ENCODE assay signal across 1 cellular context in the genomic region with DNA sequence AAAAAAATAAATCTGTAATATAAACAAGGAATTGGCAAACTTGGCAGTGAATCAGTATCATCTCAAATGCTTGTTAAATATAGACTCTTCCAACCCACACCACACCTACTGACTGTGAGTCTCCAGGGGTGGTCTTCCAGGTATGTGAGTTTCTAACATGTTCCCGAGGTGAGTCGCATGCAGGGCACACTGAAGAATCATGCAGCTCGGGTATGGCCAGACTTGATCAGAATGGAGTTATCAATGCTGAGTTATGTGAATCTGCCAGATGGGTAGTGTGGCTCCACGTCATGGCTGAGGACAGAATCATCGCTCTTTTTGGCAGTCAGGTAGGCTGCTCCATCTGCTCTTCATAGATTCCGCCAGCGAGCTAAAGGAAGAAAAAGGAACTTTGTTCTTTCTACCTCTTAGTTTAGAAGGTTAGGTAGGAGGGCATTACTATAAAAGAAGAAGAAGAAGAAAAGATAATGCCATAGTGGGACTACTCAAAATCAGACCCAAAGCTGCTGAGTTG.
TF ChIP-seq lines count a peak whose summit lies in the region.

No MANE protein-coding gene starts in this region.

TF ChIP-seq in HepG2, 621 proteins besides CTCF, POLR2A, EP300 and RAD21 (continued from another document and continues in another):
- TF ChIP-seq ZNF780A (CRISPR knock-in tag; IDR thresholded peaks at IDR 0.05) (no peak), ZNF709 (CRISPR knock-in tag; IDR thresholded peaks at IDR 0.05) (no peak), ZNF737 (CRISPR knock-in tag; IDR thresholded peaks at IDR 0.05; ENCODE audit: borderline replicate concordance) (no peak), ZNF691 (CRISPR knock-in tag; IDR thresholded peaks at IDR 0.05; ENCODE audit: borderline replicate concordance, low read depth) (no peak), NPAS2 (CRISPR knock-in tag; IDR thresholded peaks at IDR 0.05; ENCODE audit: borderline replicate concordance) (no peak), SRF (IDR thresholded peaks at IDR 0.05; ENCODE audit: low read depth, low read length) (no peak), NCOA2 (CRISPR knock-in tag; IDR thresholded peaks at IDR 0.05) (no peak), SOX13 (IDR thresholded peaks at IDR 0.05) (no peak), SOX13 (CRISPR knock-in tag; conservative IDR thresholded peaks at IDR 0.05 in 1 of 2, IDR thresholded peaks at IDR 0.05 in 1 of 2) (no peak), ZNF512 (CRISPR knock-in tag; IDR thresholded peaks at IDR 0.05) (0 out of 2 replicates have a peak, but pooled peaks have one; percentile 5), FOXO1 (CRISPR knock-in tag; IDR thresholded peaks at IDR 0.05) (no peak), ZBTB10 (CRISPR knock-in tag; IDR thresholded peaks at IDR 0.05; ENCODE audit: borderline replicate concordance) (no peak), ZBTB49 (CRISPR knock-in tag; IDR thresholded peaks at IDR 0.05; ENCODE audit: borderline replicate concordance) (no peak), DMAP1 (CRISPR knock-in tag; IDR thresholded peaks at IDR 0.05) (no peak), NFE2 (CRISPR knock-in tag; IDR thresholded peaks at IDR 0.05) (no peak), PAF1 (CRISPR knock-in tag; IDR thresholded peaks at IDR 0.05) (no peak), KAT7 (CRISPR knock-in tag; IDR thresholded peaks at IDR 0.05; ENCODE audit: borderline replicate concordance) (no peak), MED8 (CRISPR knock-in tag; IDR thresholded peaks at IDR 0.05; ENCODE audit: insufficient replicate concordance) (no peak), PHF5A (CRISPR knock-in tag; IDR thresholded peaks at IDR 0.05; ENCODE audit: low read depth, unreplicated experiment) (no peak), XBP1 (CRISPR knock-in tag; IDR thresholded peaks at IDR 0.05) (no peak), PRPF4 (IDR thresholded peaks at IDR 0.05; ENCODE audit: low read depth, low read length, poor library complexity, severe bottlenecking) (peak; percentile 81), GLI4 (CRISPR knock-in tag; IDR thresholded peaks at IDR 0.05; ENCODE audit: borderline replicate concordance) (0 out of 2 replicates have a peak, but pooled peaks have one; percentile 21), ZNF652 (CRISPR knock-in tag; IDR thresholded peaks at IDR 0.05; ENCODE audit: borderline replicate concordance, low read depth) (no peak), MXD3 (CRISPR knock-in tag; IDR thresholded peaks at IDR 0.05) (no peak), ZFY (CRISPR knock-in tag; IDR thresholded peaks at IDR 0.05) (no peak), CAMTA2 (CRISPR knock-in tag; IDR thresholded peaks at IDR 0.05; ENCODE audit: borderline replicate concordance) (no peak), ZBTB2 (CRISPR knock-in tag; IDR thresholded peaks at IDR 0.05; ENCODE audit: low read depth) (no peak), MYNN (CRISPR knock-in tag; IDR thresholded peaks at IDR 0.05; ENCODE audit: low read depth) (no peak), ZSCAN22 (CRISPR knock-in tag; IDR thresholded peaks at IDR 0.05) (no peak), TBP (CRISPR knock-in tag; IDR thresholded peaks at IDR 0.05) (no peak), TEAD3 (CRISPR knock-in tag; optimal IDR thresholded peaks at IDR 0.05; ENCODE audit: borderline replicate concordance) (peak; percentile 23), FOSL2 (CRISPR knock-in tag; IDR thresholded peaks at IDR 0.05) (peak; percentile 10; the same call in 1 of the 2 replicates), HMG20B (CRISPR knock-in tag; conservative IDR thresholded peaks at IDR 0.05) (no peak), FOXP1 (IDR thresholded peaks at IDR 0.05) (no peak), FOXP1 (CRISPR knock-in tag; IDR thresholded peaks at IDR 0.05) (no peak), BCL6 (CRISPR knock-in tag; IDR thresholded peaks at IDR 0.05) (no peak), HOXA7 (CRISPR knock-in tag; IDR thresholded peaks at IDR 0.05) (no peak), TOPORS (CRISPR knock-in tag; IDR thresholded peaks at IDR 0.05) (no peak), ZFP41 (CRISPR knock-in tag; IDR thresholded peaks at IDR 0.05; ENCODE audit: borderline replicate concordance) (no peak), DPF2 (CRISPR knock-in tag; IDR thresholded peaks at IDR 0.05; ENCODE audit: borderline replicate concordance, low read depth) (no peak), ZBTB38 (CRISPR knock-in tag; IDR thresholded peaks at IDR 0.05) (peak; percentile 42; the same call in 1 of the 2 replicates), MEIS1 (CRISPR knock-in tag; IDR thresholded peaks at IDR 0.05; ENCODE audit: borderline replicate concordance) (no peak), ZNF296 (CRISPR knock-in tag; conservative IDR thresholded peaks at IDR 0.05) (no peak), NCOA1 (CRISPR knock-in tag; IDR thresholded peaks at IDR 0.05) (no peak)
- TF ChIP-seq, protein P1, sequence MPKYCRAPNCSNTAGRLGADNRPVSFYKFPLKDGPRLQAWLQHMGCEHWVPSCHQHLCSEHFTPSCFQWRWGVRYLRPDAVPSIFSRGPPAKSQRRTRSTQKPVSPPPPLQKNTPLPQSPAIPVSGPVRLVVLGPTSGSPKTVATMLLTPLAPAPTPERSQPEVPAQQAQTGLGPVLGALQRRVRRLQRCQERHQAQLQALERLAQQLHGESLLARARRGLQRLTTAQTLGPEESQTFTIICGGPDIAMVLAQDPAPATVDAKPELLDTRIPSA (CRISPR knock-in tag; IDR thresholded peaks at IDR 0.05; ENCODE audit: borderline replicate concordance), result no peak
- TF ChIP-seq, protein P2, sequence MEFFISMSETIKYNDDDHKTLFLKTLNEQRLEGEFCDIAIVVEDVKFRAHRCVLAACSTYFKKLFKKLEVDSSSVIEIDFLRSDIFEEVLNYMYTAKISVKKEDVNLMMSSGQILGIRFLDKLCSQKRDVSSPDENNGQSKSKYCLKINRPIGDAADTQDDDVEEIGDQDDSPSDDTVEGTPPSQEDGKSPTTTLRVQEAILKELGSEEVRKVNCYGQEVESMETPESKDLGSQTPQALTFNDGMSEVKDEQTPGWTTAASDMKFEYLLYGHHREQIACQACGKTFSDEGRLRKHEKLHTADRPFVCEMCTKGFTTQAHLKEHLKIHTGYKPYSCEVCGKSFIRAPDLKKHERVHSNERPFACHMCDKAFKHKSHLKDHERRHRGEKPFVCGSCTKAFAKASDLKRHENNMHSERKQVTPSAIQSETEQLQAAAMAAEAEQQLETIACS (CRISPR knock-in tag; IDR thresholded peaks at IDR 0.05), result no peak
- TF ChIP-seq, protein P3, sequence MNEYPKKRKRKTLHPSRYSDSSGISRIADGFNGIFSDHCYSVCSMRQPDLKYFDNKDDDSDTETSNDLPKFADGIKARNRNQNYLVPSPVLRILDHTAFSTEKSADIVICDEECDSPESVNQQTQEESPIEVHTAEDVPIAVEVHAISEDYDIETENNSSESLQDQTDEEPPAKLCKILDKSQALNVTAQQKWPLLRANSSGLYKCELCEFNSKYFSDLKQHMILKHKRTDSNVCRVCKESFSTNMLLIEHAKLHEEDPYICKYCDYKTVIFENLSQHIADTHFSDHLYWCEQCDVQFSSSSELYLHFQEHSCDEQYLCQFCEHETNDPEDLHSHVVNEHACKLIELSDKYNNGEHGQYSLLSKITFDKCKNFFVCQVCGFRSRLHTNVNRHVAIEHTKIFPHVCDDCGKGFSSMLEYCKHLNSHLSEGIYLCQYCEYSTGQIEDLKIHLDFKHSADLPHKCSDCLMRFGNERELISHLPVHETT (CRISPR knock-in tag; conservative IDR thresholded peaks at IDR 0.05), result 0 out of 2 replicates have a peak, but pooled peaks have one; percentile 11
- TF ChIP-seq, protein P4, sequence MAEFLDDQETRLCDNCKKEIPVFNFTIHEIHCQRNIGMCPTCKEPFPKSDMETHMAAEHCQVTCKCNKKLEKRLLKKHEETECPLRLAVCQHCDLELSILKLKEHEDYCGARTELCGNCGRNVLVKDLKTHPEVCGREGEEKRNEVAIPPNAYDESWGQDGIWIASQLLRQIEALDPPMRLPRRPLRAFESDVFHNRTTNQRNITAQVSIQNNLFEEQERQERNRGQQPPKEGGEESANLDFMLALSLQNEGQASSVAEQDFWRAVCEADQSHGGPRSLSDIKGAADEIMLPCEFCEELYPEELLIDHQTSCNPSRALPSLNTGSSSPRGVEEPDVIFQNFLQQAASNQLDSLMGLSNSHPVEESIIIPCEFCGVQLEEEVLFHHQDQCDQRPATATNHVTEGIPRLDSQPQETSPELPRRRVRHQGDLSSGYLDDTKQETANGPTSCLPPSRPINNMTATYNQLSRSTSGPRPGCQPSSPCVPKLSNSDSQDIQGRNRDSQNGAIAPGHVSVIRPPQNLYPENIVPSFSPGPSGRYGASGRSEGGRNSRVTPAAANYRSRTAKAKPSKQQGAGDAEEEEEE (CRISPR knock-in tag; IDR thresholded peaks at IDR 0.05; ENCODE audit: borderline replicate concordance), result no peak
- TF ChIP-seq, protein P5, sequence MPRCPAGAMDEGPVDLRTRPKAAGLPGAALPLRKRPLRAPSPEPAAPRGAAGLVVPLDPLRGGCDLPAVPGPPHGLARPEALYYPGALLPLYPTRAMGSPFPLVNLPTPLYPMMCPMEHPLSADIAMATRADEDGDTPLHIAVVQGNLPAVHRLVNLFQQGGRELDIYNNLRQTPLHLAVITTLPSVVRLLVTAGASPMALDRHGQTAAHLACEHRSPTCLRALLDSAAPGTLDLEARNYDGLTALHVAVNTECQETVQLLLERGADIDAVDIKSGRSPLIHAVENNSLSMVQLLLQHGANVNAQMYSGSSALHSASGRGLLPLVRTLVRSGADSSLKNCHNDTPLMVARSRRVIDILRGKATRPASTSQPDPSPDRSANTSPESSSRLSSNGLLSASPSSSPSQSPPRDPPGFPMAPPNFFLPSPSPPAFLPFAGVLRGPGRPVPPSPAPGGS (CRISPR knock-in tag; IDR thresholded peaks at IDR 0.05), result no peak
